ENCODE assay signal across 1 cellular context in the genomic region with DNA sequence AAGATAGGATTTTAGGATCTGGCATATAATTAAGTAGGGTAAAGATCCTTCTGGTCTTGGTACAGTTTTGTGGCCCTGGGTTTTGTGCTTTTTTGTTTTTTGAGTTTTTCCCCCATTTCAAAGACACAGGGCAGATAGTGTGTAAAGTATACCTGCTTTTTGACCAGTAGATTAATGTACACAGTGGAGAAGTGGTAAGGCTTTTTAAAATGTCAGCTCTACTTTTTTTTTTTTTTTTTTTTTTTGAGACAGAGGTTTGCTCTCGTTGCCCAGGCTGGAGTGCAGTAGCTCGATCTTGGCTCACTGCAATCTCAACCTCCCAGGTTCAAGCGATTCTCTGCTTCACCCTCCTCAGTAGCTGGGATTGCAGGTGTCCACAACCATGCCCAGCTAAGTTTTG.
TF ChIP-seq lines count a peak whose summit lies in the region.

No MANE protein-coding gene starts in this region.

TF ChIP-seq in endothelial cell of umbilical vein, 7 proteins besides CTCF, POLR2A, EP300 and RAD21 (continued from another document):
- TF ChIP-seq, protein P1, sequence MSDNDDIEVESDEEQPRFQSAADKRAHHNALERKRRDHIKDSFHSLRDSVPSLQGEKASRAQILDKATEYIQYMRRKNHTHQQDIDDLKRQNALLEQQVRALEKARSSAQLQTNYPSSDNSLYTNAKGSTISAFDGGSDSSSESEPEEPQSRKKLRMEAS (IDR thresholded peaks at IDR 0.05; ENCODE audit: insufficient read depth, insufficient read length), result no peak
- TF ChIP-seq FOS (IDR thresholded peaks at IDR 0.05; ENCODE audit: borderline replicate concordance, insufficient read depth, low read length), result no peak
- no peak for TF ChIP-seq GATA2 (IDR thresholded peaks at IDR 0.05; ENCODE audit: insufficient read depth, insufficient read length, low read depth, low read length)
- TF ChIP-seq POLR2AphosphoS5 (IDR thresholded peaks at IDR 0.05; ENCODE audit: insufficient read depth, low read depth, low read length), result no peak
- no peak for TF ChIP-seq JUN (IDR thresholded peaks at IDR 0.05; ENCODE audit: borderline replicate concordance, insufficient read depth, insufficient read length, low read depth)
- no peak for TF ChIP-seq MYC (IDR thresholded peaks at IDR 0.05; ENCODE audit: low read depth, low read length)
